36 cellular contexts compared by ENCODE assay signal in the genomic region with DNA sequence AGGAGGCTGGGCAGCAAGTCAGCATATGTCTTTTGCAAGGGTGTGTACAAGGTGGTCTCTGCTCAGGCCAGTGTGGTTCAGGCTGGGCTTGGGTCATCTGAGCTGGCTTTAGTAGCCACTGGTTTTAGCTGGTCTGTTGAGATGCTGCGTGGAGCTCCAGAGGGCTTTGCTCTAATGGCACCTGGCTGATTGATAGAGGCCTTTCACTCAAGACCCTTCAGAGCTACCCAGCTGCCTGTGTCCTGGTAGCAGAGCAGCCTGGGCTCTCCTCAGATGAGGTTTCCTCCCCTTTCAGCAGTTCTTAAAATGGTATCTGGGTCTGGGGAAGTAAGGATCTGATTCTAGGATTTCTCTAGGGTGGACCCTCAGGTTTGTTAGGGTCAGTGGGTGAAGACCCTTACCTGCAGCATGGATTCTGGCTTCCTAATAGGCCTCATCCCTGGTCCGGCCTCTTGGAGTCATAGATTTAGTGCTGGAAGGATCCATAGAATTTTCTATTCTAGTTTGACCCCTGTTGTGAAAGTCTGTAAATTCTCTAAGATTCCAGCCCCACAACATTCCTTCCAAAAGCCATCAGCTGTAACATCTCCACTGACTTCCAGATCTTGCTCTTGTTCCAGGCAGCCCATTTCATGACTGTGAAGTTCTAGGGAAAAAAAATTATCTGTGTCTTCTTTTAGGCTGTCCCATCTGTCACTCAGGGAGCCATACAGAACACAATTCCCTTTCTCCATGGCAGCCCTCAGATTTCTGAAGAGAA.
"Had no signal": no experiment of that assay in that cellular context is flagged by ENCODE, and none has a peak within 500 bp of the region (broad histone marks: within the 10 kb centered on the region; RNA-seq: fewer than 3 reads in every experiment).

No MANE protein-coding gene starts in this region.

- H3K27ac ChIP-seq: adrenal gland, ascending aorta, cardiac muscle cell, VCaP had no signal

- H3K4me3 ChIP-seq: adrenal gland, ascending aorta, cardiac muscle cell had no signal

- H3K36me3 Mint-ChIP-seq: activated CD4-positive, alpha-beta memory T cell treated with anti-CD3 and anti-CD28 coated beads for 36 hours; activated naive CD4-positive, alpha-beta T cell treated with anti-CD3 and anti-CD28 coated beads, Interleukin-2, amount 50 U/mL, for 72 hours; activated naive CD8-positive, alpha-beta T cell treated with anti-CD3 and anti-CD28 coated beads for 36 hours; brain had no signal

- H3K9me3 ChIP-seq: adrenal gland, ascending aorta had no signal

- H3K27ac Mint-ChIP-seq: activated B cell treated with CpG ODN at 0.5 μM for 24 hours; activated CD4-positive, alpha-beta memory T cell treated with anti-CD3 and anti-CD28 coated beads for 36 hours; activated CD4-positive, alpha-beta T cell treated with anti-CD3 and anti-CD28 coated beads, Interleukin-2, amount 10 ng/mL, durations not matched to agents 24 days and 14 days; activated CD8-positive, alpha-beta T cell treated with anti-CD3 and anti-CD28 coated beads for 36 hours; activated naive CD4-positive, alpha-beta T cell treated with anti-CD3 and anti-CD28 coated beads for 36 hours; activated naive CD4-positive, alpha-beta T cell treated with anti-CD3 and anti-CD28 coated beads, Interleukin-2, amount 50 U/mL, for 72 hours; activated naive CD8-positive, alpha-beta T cell treated with anti-CD3 and anti-CD28 coated beads for 36 hours; activated T-cell treated with anti-CD3 and anti-CD28 coated beads, Interleukin-2, amount 50 U/mL, for 72 hours; activated T-helper 1 cell treated with anti-CD3 and anti-CD28 coated beads, Interleukin-12 subunit alpha, Interleukin-12 subunit beta, Interleukin-2, Interleukin-4 antibody, amounts not matched to agents 30 ng/mL and 10 ng/mL and 1 ng/mL, durations not matched to agents 14 hours and 24 hours and 36 hours; activated T-helper 17 cell treated with anti-CD3 and anti-CD28 coated beads, Interleukin-2, amount 50 U/mL, for 72 hours; brain; T-helper 1 cell treated with Interleukin-12 subunit alpha and Interleukin-12 subunit beta and Interleukin-4 antibody, amounts not matched to agents 30 μg/mL and 1 μg/mL, for 36 hours; T-helper 2 cell treated with Interferon-gamma antibody and Interleukin-4, amounts not matched to agents 5 μg/mL and 100 μg/mL, for 36 hours had no signal

- H3K9me3 Mint-ChIP-seq: activated B cell treated with CpG ODN at 0.5 μM for 24 hours; activated CD4-positive, alpha-beta memory T cell treated with anti-CD3 and anti-CD28 coated beads for 36 hours; activated CD4-positive, alpha-beta T cell treated with anti-CD3 and anti-CD28 coated beads, Interleukin-2, amount 10 ng/mL, durations not matched to agents 24 days and 14 days; activated CD8-positive, alpha-beta T cell treated with anti-CD3 and anti-CD28 coated beads for 36 hours; activated naive CD4-positive, alpha-beta T cell treated with anti-CD3 and anti-CD28 coated beads for 36 hours; activated naive CD8-positive, alpha-beta T cell treated with anti-CD3 and anti-CD28 coated beads for 36 hours; activated T-cell treated with anti-CD3 and anti-CD28 coated beads, Interleukin-2, amount 50 U/mL, for 4 hours; activated T-helper 1 cell treated with anti-CD3 and anti-CD28 coated beads, Interleukin-12 subunit alpha, Interleukin-12 subunit beta, Interleukin-2, Interleukin-4 antibody, amounts not matched to agents 30 ng/mL and 10 ng/mL and 1 ng/mL, durations not matched to agents 14 hours and 24 hours and 36 hours; activated T-helper 17 cell treated with anti-CD3 and anti-CD28 coated beads, Interleukin-2, amount 50 U/mL, for 72 hours; central memory CD8-positive, alpha-beta T cell; T-helper 2 cell treated with Interferon-gamma antibody and Interleukin-4, amounts not matched to agents 5 μg/mL and 100 μg/mL, for 36 hours had no signal

- H3K4me1 Mint-ChIP-seq: activated B cell treated with CpG ODN at 0.5 μM for 24 hours; activated CD4-positive, alpha-beta T cell treated with anti-CD3 and anti-CD28 coated beads, Interleukin-2, amount 10 ng/mL, durations not matched to agents 24 days and 14 days; activated naive CD8-positive, alpha-beta T cell treated with anti-CD3 and anti-CD28 coated beads for 36 hours; central memory CD8-positive, alpha-beta T cell had no signal

- H3K4me3 Mint-ChIP-seq: activated B cell treated with CpG ODN at 0.5 μM for 24 hours; activated CD4-positive, alpha-beta memory T cell treated with anti-CD3 and anti-CD28 coated beads for 36 hours; activated CD4-positive, alpha-beta T cell treated with anti-CD3 and anti-CD28 coated beads, Interleukin-2, amount 10 ng/mL, durations not matched to agents 24 days and 14 days; activated CD8-positive, alpha-beta T cell treated with anti-CD3 and anti-CD28 coated beads for 36 hours; activated naive CD4-positive, alpha-beta T cell treated with anti-CD3 and anti-CD28 coated beads for 36 hours; activated naive CD8-positive, alpha-beta T cell treated with anti-CD3 and anti-CD28 coated beads for 36 hours; activated T-cell treated with anti-CD3 and anti-CD28 coated beads, Interleukin-2, amount 50 U/mL, for 4 hours; activated T-cell treated with anti-CD3 and anti-CD28 coated beads, Interleukin-2, amount 50 U/mL, for 72 hours; activated T-helper 1 cell treated with anti-CD3 and anti-CD28 coated beads, Interleukin-12 subunit alpha, Interleukin-12 subunit beta, Interleukin-2, Interleukin-4 antibody, amounts not matched to agents 30 ng/mL and 10 ng/mL and 1 ng/mL, durations not matched to agents 14 hours and 24 hours and 36 hours; activated T-helper 17 cell treated with anti-CD3 and anti-CD28 coated beads, Interleukin-2, amount 50 U/mL, for 72 hours; brain; central memory CD8-positive, alpha-beta T cell; T-helper 1 cell treated with Interleukin-12 subunit alpha and Interleukin-12 subunit beta and Interleukin-4 antibody, amounts not matched to agents 30 μg/mL and 1 μg/mL, for 36 hours; T-helper 2 cell treated with Interferon-gamma antibody and Interleukin-4, amounts not matched to agents 5 μg/mL and 100 μg/mL, for 36 hours had no signal

- H3K36me3 ChIP-seq: adrenal gland, ascending aorta, cardiac muscle cell had no signal

- H3K27me3 Mint-ChIP-seq: activated CD4-positive, alpha-beta memory T cell treated with anti-CD3 and anti-CD28 coated beads for 36 hours; activated CD8-positive, alpha-beta T cell treated with anti-CD3 and anti-CD28 coated beads for 36 hours; activated naive CD8-positive, alpha-beta T cell treated with anti-CD3 and anti-CD28 coated beads for 36 hours; activated T-helper 17 cell treated with anti-CD3 and anti-CD28 coated beads, Interleukin-2, amount 50 U/mL, for 72 hours; central memory CD8-positive, alpha-beta T cell had no signal

- DNase-seq: activated B cell treated with CpG ODN at 0.5 μM for 24 hours; activated CD4-positive, alpha-beta memory T cell treated with anti-CD3 and anti-CD28 coated beads for 36 hours; activated CD4-positive, alpha-beta T cell treated with anti-CD3 and anti-CD28 coated beads for 4 hours; activated CD4-positive, alpha-beta T cell treated with anti-CD3 and anti-CD28 coated beads, Interleukin-2, amount 10 ng/mL, durations not matched to agents 24 days and 14 days; activated CD4-positive, alpha-beta T cell treated with anti-CD3 and anti-CD28 coated beads, Interleukin-2, amount 50 U/mL, for 1 hour; activated CD4-positive, alpha-beta T cell treated with anti-CD3 and anti-CD28 coated beads, Interleukin-2, amount 50 U/mL, for 4 hours; activated CD4-positive, CD25-positive, alpha-beta regulatory T cell treated with anti-CD3 and anti-CD28 coated beads, Interleukin-2, amount 50 U/mL, for 72 hours; activated CD8-positive, alpha-beta memory T cell treated with anti-CD3 and anti-CD28 coated beads, Interleukin-2, amount 50 U/mL, for 4 hours; activated CD8-positive, alpha-beta T cell treated with anti-CD3 and anti-CD28 coated beads for 36 hours; activated effector memory CD4-positive, alpha-beta T cell treated with anti-CD3 and anti-CD28 coated beads, Interleukin-2, amount 50 U/mL, for 16 hours; activated gamma-delta T cell treated with Interleukin-2 at 50 U/mL for 16 hours; activated naive CD4-positive, alpha-beta T cell; activated naive CD4-positive, alpha-beta T cell treated with anti-CD3 and anti-CD28 coated beads for 36 hours; activated naive CD4-positive, alpha-beta T cell treated with anti-CD3 and anti-CD28 coated beads, Interleukin-2, amount 50 U/mL, for 16 hours; activated naive CD8-positive, alpha-beta T cell treated with anti-CD3 and anti-CD28 coated beads for 36 hours; activated T-cell treated with anti-CD3 and anti-CD28 coated beads for 4 hours; activated T-cell treated with anti-CD3 and anti-CD28 coated beads, Interleukin-2, amount 50 U/mL, for 1 hour; activated T-cell treated with anti-CD3 and anti-CD28 coated beads, Interleukin-2, amount 50 U/mL, for 4 hours; activated T-cell treated with anti-CD3 and anti-CD28 coated beads, Interleukin-2, amount 50 U/mL, for 72 hours; adrenal gland; amniotic stem cell; caudate nucleus; cerebellar nuclear complex; T-helper 1 cell; T-helper 2 cell; T-helper 9 cell had no signal

- H3K4me1 ChIP-seq: adrenal gland, ascending aorta had no signal

- ATAC-seq: activated CD8-positive, alpha-beta T cell treated with anti-CD3 and anti-CD28 coated beads for 36 hours; activated naive CD4-positive, alpha-beta T cell treated with anti-CD3 and anti-CD28 coated beads, Interleukin-2, amount 50 U/mL, for 72 hours; activated T-cell treated with anti-CD3 and anti-CD28 coated beads, Interleukin-2, amount 50 U/mL, for 4 hours; activated T-cell treated with anti-CD3 and anti-CD28 coated beads, Interleukin-2, amount 50 U/mL, for 72 hours; activated T-helper 17 cell treated with anti-CD3 and anti-CD28 coated beads, Interleukin-2, amount 50 U/mL, for 72 hours had no signal

- H3K27me3 ChIP-seq: adrenal gland, ascending aorta, cardiac muscle cell had no signal
